Comparison of ENCODE assay signal across 20 cellular contexts in the genomic region with DNA sequence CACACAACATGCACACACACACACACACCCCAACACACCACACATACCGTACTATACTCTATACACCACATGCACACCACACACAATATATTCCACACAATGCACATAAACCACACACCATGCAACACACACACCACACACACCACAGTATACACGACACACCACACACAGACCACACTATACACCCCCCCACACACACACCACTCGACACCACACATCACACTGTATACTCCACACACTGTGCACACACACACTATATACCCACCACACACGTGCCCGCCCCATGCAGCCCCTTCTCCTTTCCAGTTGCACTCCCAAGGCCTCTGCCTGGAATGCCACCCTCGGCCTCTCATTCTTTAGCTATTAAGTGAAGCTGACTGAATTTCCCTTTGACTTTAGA.
DNase-seq lines count a peak whose midpoint lies in the region; ATAC-seq, FAIRE-seq and TF ChIP-seq lines count a peak whose summit lies in the region.
"Had no signal": no experiment of that assay in that cellular context is flagged by ENCODE, and none has a peak within 500 bp of the region (broad histone marks: within the 10 kb centered on the region; RNA-seq: fewer than 3 reads in every experiment).

No MANE protein-coding gene starts in this region.

- H3K79me2 ChIP-seq in H1 (ENCODE audit: control insufficient read depth in 1 of 2, insufficient read depth in 2 of 2, low read length in 2 of 2) (no peaks in the 10 kb centered on the region), neural progenitor cell (ENCODE audit: low read depth) (no peaks in the 10 kb centered on the region)

- peaks cover 7% of the 10 kb centered on the region; the same call in 1 of the 2 replicates for H3K23me2 ChIP-seq in H1 (ENCODE audit: low read depth, low read length)

- H3K36me3 ChIP-seq in H1 (ENCODE audit: control insufficient read depth in 2 of 4, insufficient read depth in 4 of 4, low read length in 3 of 4) (no peaks in the 10 kb centered on the region), neural progenitor cell (no peaks in the 10 kb centered on the region), upper lobe of right lung (no peaks in the 10 kb centered on the region)

- TF ChIP-seq EP300 in H1 (IDR thresholded peaks at IDR 0.05; ENCODE audit: borderline replicate concordance in 1 of 2, low read depth in 2 of 2, low read length in 2 of 2) = no peak

- no peak overlapping the region for H3K18ac ChIP-seq in H1 (ENCODE audit: extremely low read depth, low read length)

- H3K9me3 ChIP-seq in H1 (ENCODE audit: insufficient read depth in 2 of 2, low read depth in 1 of 2, low read length in 1 of 2) (no peaks in the 10 kb centered on the region), neural progenitor cell (ENCODE audit: low read depth) (no peaks in the 10 kb centered on the region), upper lobe of right lung (no peaks in the 10 kb centered on the region)
- H3K9me3 ChIP-seq: A549, Caco-2 had no signal

- intact Hi-C loops in upper lobe of right lung (cut with DNase I) = no loop called here

- H3K27me3 ChIP-seq in H1 (replicated peaks in 1 of 4; ENCODE audit: control insufficient read depth in 3 of 4, extremely low read depth in 1 of 4, insufficient read depth in 3 of 4, low read length in 3 of 4) = no peaks in the 10 kb centered on the region
- no peaks in the 10 kb centered on the region for H3K27me3 ChIP-seq in neural progenitor cell
- no peaks in the 10 kb centered on the region for H3K27me3 ChIP-seq in upper lobe of right lung

- H3K23ac ChIP-seq in H1 (ENCODE audit: insufficient read length) = no peak overlapping the region

- POLR2A ChIA-PET in H1 (lab: Charles Lee; ENCODE audit: partially characterized antibody) = no interaction called here

- peak overlapping the region; percentile 83; the same call in 1 of the 2 replicates for H2BK20ac ChIP-seq in H1 (ENCODE audit: low read length)

- H3K9me3 Mint-ChIP-seq in activated naive CD8-positive, alpha-beta T cell treated with anti-CD3 and anti-CD28 coated beads, Interleukin-2, amount 50 U/mL, for 24 hours = no peaks in the 10 kb centered on the region
- no peaks in the 10 kb centered on the region for H3K9me3 Mint-ChIP-seq in activated naive CD8-positive, alpha-beta T cell treated with anti-CD3 and anti-CD28 coated beads for 36 hours
- no peaks in the 10 kb centered on the region for H3K9me3 Mint-ChIP-seq in neural progenitor cell
- H3K9me3 Mint-ChIP-seq: CD4-positive, alpha-beta T cell; H9 had no signal

- peak overlapping the region; percentile 18; the same call in 1 of the 2 replicates for H2AK5ac ChIP-seq in H1 (ENCODE audit: low read depth, low read length)

- no peak overlapping the region for H4K5ac ChIP-seq in H1 (ENCODE audit: insufficient read length, low read depth, low read length)

- H3K79me1 ChIP-seq in H1 (ENCODE audit: low read depth, low read length) = no peaks in the 10 kb centered on the region

- FAIRE-seq in H1 (lab: Jason Lieb, UNC) = no peak
- FAIRE-seq: A549, D721Med, G401.6, GM18507 had no signal

- TF ChIP-seq POLR2A in H1 (IDR thresholded peaks at IDR 0.05; ENCODE audit: control extremely low read depth in 1 of 2, low read depth in 2 of 2, low read length in 2 of 2) = no peak

- peaks cover 4% of the 10 kb centered on the region for H3F3A ChIP-seq in neural progenitor cell (ENCODE audit: low read depth)

- H3K4me2 ChIP-seq in H1 (ENCODE audit: insufficient read depth in 1 of 2, low read depth in 2 of 2, low read length in 2 of 2) = no peak overlapping the region
- no peak overlapping the region for H3K4me2 ChIP-seq in neural progenitor cell
- H3K4me2 ChIP-seq: A549 had no signal

- no peak overlapping the region for H3K4me3 Mint-ChIP-seq in activated naive CD8-positive, alpha-beta T cell treated with anti-CD3 and anti-CD28 coated beads, Interleukin-2, amount 50 U/mL, for 24 hours
- no peak overlapping the region for H3K4me3 Mint-ChIP-seq in activated naive CD8-positive, alpha-beta T cell treated with anti-CD3 and anti-CD28 coated beads for 36 hours
- no peak overlapping the region for H3K4me3 Mint-ChIP-seq in neural progenitor cell
- H3K4me3 Mint-ChIP-seq: CD4-positive, alpha-beta T cell; H9 had no signal

- no peak overlapping the region for H3K14ac ChIP-seq in H1 (ENCODE audit: insufficient read length)

- peak; percentile 23 for ATAC-seq in activated naive CD8-positive, alpha-beta T cell treated with anti-CD3 and anti-CD28 coated beads, Interleukin-2, amount 50 U/mL, for 24 hours
- peak; percentile 25 for ATAC-seq in upper lobe of right lung
- no peak for ATAC-seq in HG03457 (IDR thresholded peaks at IDR 0.05; ENCODE audit: unreplicated experiment)
- no peak for ATAC-seq in GM21515 (IDR thresholded peaks at IDR 0.05; ENCODE audit: unreplicated experiment)
- ATAC-seq: A549 had no signal

- peak overlapping the region; percentile 73; the same call in 1 of the 2 replicates for H2BK15ac ChIP-seq in H1 (ENCODE audit: low read length)

- H3K36me3 Mint-ChIP-seq in activated naive CD8-positive, alpha-beta T cell treated with anti-CD3 and anti-CD28 coated beads, Interleukin-2, amount 50 U/mL, for 24 hours (ENCODE audit: low read depth) = no peaks in the 10 kb centered on the region
- no peaks in the 10 kb centered on the region for H3K36me3 Mint-ChIP-seq in activated naive CD8-positive, alpha-beta T cell treated with anti-CD3 and anti-CD28 coated beads for 36 hours
- no peaks in the 10 kb centered on the region for H3K36me3 Mint-ChIP-seq in neural progenitor cell

- no peak overlapping the region for H4K8ac ChIP-seq in H1 (ENCODE audit: extremely low read depth, insufficient read depth, low read length)

- no peak for TF ChIP-seq CTCF in H1 (IDR thresholded peaks at IDR 0.05; ENCODE audit: control extremely low read depth in 1 of 3, insufficient read depth in 1 of 3, low read depth in 1 of 3, low read length in 3 of 3)
- TF ChIP-seq CTCF in neural progenitor cell (IDR thresholded peaks at IDR 0.05) = no peak
- no peak for TF ChIP-seq CTCF in upper lobe of right lung (IDR thresholded peaks at IDR 0.05)

- DNase-seq in activated naive CD8-positive, alpha-beta T cell treated with anti-CD3 and anti-CD28 coated beads, Interleukin-2, amount 50 U/mL, for 24 hours = no peak
- DNase-seq in activated naive CD8-positive, alpha-beta T cell treated with anti-CD3 and anti-CD28 coated beads for 36 hours = no peak
- DNase-seq in H1 (ENCODE audit: low read depth in 1 of 2, low spot score in 2 of 2) (no peak), neural progenitor cell (ENCODE audit: low spot score) (peak; percentile 37), upper lobe of right lung (no peak), NCI-H2029 treated with DMSO at 0.1 percent for 48 hours (lab: John Stamatoyannopoulos, UW) (no peak)
- DNase-seq: AML-193; Caco-2; CD4-positive, alpha-beta T cell; GOT3; H9 had no signal

- no peak overlapping the region for H3K4ac ChIP-seq in H1 (replicated peaks; ENCODE audit: insufficient read length, low read depth, low read length)

- H3K27ac ChIP-seq in H1 (ENCODE audit: low read depth, low read length) (no peak overlapping the region), neural progenitor cell (no peak overlapping the region), upper lobe of right lung (no peak overlapping the region)
- H3K27ac ChIP-seq: 22Rv1, A549, C4-2B, HL-60 had no signal

- H3K4me1 ChIP-seq in H1 (replicated peaks in 1 of 4; ENCODE audit: control insufficient read depth in 3 of 4, insufficient read depth in 4 of 4, low read length in 3 of 4) (peaks cover 3 to 7% (median 4%) of the 10 kb centered on the region in 4 experiments; a peak in 6 of 7 replicates), neural progenitor cell (peaks cover 10% of the 10 kb centered on the region), upper lobe of right lung (peaks cover 3% of the 10 kb centered on the region)
- H3K4me1 ChIP-seq: A549 had no signal

- H3K27ac Mint-ChIP-seq in activated naive CD8-positive, alpha-beta T cell treated with anti-CD3 and anti-CD28 coated beads, Interleukin-2, amount 50 U/mL, for 24 hours = no peak overlapping the region
- H3K27ac Mint-ChIP-seq in activated naive CD8-positive, alpha-beta T cell treated with anti-CD3 and anti-CD28 coated beads for 36 hours = no peak overlapping the region
- H3K27ac Mint-ChIP-seq in neural progenitor cell = no peak overlapping the region
- H3K27ac Mint-ChIP-seq: CD4-positive, alpha-beta T cell; H9 had no signal

- H2BK12ac ChIP-seq in H1 (ENCODE audit: low read depth, low read length) = 0 out of 2 replicates have a peak overlapping the region, but pooled peaks have one; percentile 3

- H2AFZ ChIP-seq in H1 (ENCODE audit: low read length) (no peak overlapping the region), neural progenitor cell (replicated peaks) (no peak overlapping the region)

- peaks cover 0 to 3% of the 10 kb centered on the region in 2 experiments for H4K20me1 ChIP-seq in H1 (replicated peaks in 1 of 2; ENCODE audit: control insufficient read depth in 1 of 2, insufficient read depth in 2 of 2, low read length in 2 of 2)
- H4K20me1 ChIP-seq in neural progenitor cell (ENCODE audit: low read depth) = no peaks in the 10 kb centered on the region

- WGBS in H1 (ENCODE audit: extremely low coverage in 1 of 2, insufficient coverage in 1 of 2, insufficient read length in 1 of 2, insufficient replicate concordance in 2 of 2, low coverage in 1 of 2, low lambda C conversion rate in 2 of 2, missing lambda C conversion rate in 1 of 2), 2 experiments = 88% methylated on average over 6 of the region's 6 CpGs; no CpG with 5 or more reads in 1 of the 2 experiments

- peak overlapping the region; percentile 94 for H3K56ac ChIP-seq in H1 (replicated peaks; ENCODE audit: insufficient read length, low read depth, low read length)

- H3K27me3 Mint-ChIP-seq in activated naive CD8-positive, alpha-beta T cell treated with anti-CD3 and anti-CD28 coated beads, Interleukin-2, amount 50 U/mL, for 24 hours = peaks cover 12% of the 10 kb centered on the region
- peaks cover 20% of the 10 kb centered on the region for H3K27me3 Mint-ChIP-seq in activated naive CD8-positive, alpha-beta T cell treated with anti-CD3 and anti-CD28 coated beads for 36 hours
- H3K27me3 Mint-ChIP-seq in neural progenitor cell (ENCODE audit: insufficient read depth, low read depth) = no peaks in the 10 kb centered on the region

- no peak for TF ChIP-seq RAD21 in H1 (IDR thresholded peaks at IDR 0.05 in 1 of 2, conservative IDR thresholded peaks at IDR 0.05 in 1 of 2; ENCODE audit: low read depth in 2 of 2, low read length in 2 of 2)

- no peak overlapping the region for H4K91ac ChIP-seq in H1 (replicated peaks; ENCODE audit: insufficient read length, low read length)

- H2BK5ac ChIP-seq in H1 (ENCODE audit: low read depth, low read length) = no peak overlapping the region

- no peaks in the 10 kb centered on the region for H3K4me1 Mint-ChIP-seq in activated naive CD8-positive, alpha-beta T cell treated with anti-CD3 and anti-CD28 coated beads, Interleukin-2, amount 50 U/mL, for 24 hours
- peaks cover 2% of the 10 kb centered on the region for H3K4me1 Mint-ChIP-seq in activated naive CD8-positive, alpha-beta T cell treated with anti-CD3 and anti-CD28 coated beads for 36 hours
- peaks cover 20% of the 10 kb centered on the region for H3K4me1 Mint-ChIP-seq in neural progenitor cell

- no peak overlapping the region for H3K4me3 ChIP-seq in H1 (ENCODE audit: extremely low read depth in 1 of 4, insufficient read depth in 2 of 4, low read depth in 3 of 4, low read length in 4 of 4)
- no peak overlapping the region for H3K4me3 ChIP-seq in neural progenitor cell
- no peak overlapping the region for H3K4me3 ChIP-seq in upper lobe of right lung
- H3K4me3 ChIP-seq: A549 had no signal

- no peak overlapping the region for H2BK120ac ChIP-seq in H1 (replicated peaks; ENCODE audit: low read depth, low read length)

- no peak overlapping the region; a peak in 1 of 7 replicates for H3K9ac ChIP-seq in H1 (replicated peaks in 1 of 4; ENCODE audit: extremely low read depth in 1 of 4, low read depth in 3 of 4, low read length in 3 of 4)
- no peak overlapping the region for H3K9ac ChIP-seq in neural progenitor cell

- CTCF ChIA-PET in H1 (lab: Charles Lee; ENCODE audit: partially characterized antibody) = interaction anchor here (1.1 kb wide), 1 partner anchor 8 kb away, joined by 3 read pairs; no protein-coding TSS in a partner anchor

Comparison
In these comparisons a context has a peak if more than half of its experiments do, and no peak if none do; other contexts are left out.
1. ATAC-seq: peak in activated naive CD8-positive, alpha-beta T cell treated with anti-CD3 and anti-CD28 coated beads, Interleukin-2, amount 50 U/mL, for 24 hours (single experiment) and upper lobe of right lung (single experiment); none in HG03457 (single experiment) and GM21515 (single experiment).